In genomic region chr20:36496707-36497669, GRCh38 we compare ENCODE assay signal across 29 cellular contexts. TPM values are rescaled to one million over a fixed set of nuclear protein-coding genes. Genes with fewer than 3 reads are reported as not detected.
DNase-seq lines count a peak whose midpoint lies in the region; ATAC-seq and TF ChIP-seq lines count a peak whose summit lies in the region.
"Had no signal": no experiment of that assay in that cellular context is flagged by ENCODE, and none has a peak within 500 bp of the region (broad histone marks: within the 10 kb centered on the region; RNA-seq: fewer than 3 reads in every experiment).

No MANE protein-coding gene starts in this region.

- peak overlapping the region; percentile 41 for H3K4me3 Mint-ChIP-seq in neural crest cell
- H3K4me3 Mint-ChIP-seq: activated naive CD4-positive, alpha-beta T cell treated with anti-CD3 and anti-CD28 coated beads, Interleukin-2, amount 10 ng/mL, durations not matched to agents 7 days and 5 days; CD4-positive, alpha-beta T cell; dendritic cell treated with granulocyte-macrophage colony-stimulating factor and Interleukin-4, amounts not matched to agents 40 ng/mL and 50 ng/mL, for 4 days had no signal

- intact Hi-C loops in heart right ventricle (cut with DNase I) (loop anchor here in 2 of 10 donors (5.0 kb wide), 1 partner anchor 45 kb away; the partner anchor contains the start of gene MYL9 (in 2 of the 2)), heart left ventricle (cut with DNase I) (loop anchor here in 3 of 10 donors (5.0 kb wide), 2 partner anchors 35 to 45 kb away; partner anchors contain the start of gene MYL9 (in 2 of the 3))

- H3K27me3 ChIP-seq in heart right ventricle (no peaks in the 10 kb centered on the region), heart left ventricle (no peaks in the 10 kb centered on the region), thoracic aorta (replicated peaks; ENCODE audit: insufficient read depth) (no peaks in the 10 kb centered on the region)
- H3K27me3 ChIP-seq: transverse colon had no signal

- H3K27ac Mint-ChIP-seq in neural crest cell (ENCODE audit: unreplicated experiment): peak overlapping the region; percentile 35
- H3K27ac Mint-ChIP-seq: activated naive CD4-positive, alpha-beta T cell treated with anti-CD3 and anti-CD28 coated beads, Interleukin-2, amount 10 ng/mL, durations not matched to agents 7 days and 5 days; CD4-positive, alpha-beta T cell; dendritic cell treated with granulocyte-macrophage colony-stimulating factor and Interleukin-4, amounts not matched to agents 40 ng/mL and 50 ng/mL, for 4 days had no signal

- no peak for ATAC-seq in heart right ventricle
- ATAC-seq in heart left ventricle: no peak
- ATAC-seq in esophagus mucosa: peak; percentile 5
- no peak for ATAC-seq in thoracic aorta (ENCODE audit: insufficient number of reproducible peaks, low FRiP score, low read depth)
- ATAC-seq in GM18505 (IDR thresholded peaks at IDR 0.05; ENCODE audit: unreplicated experiment): no peak
- ATAC-seq in GM18868 (IDR thresholded peaks at IDR 0.05; ENCODE audit: unreplicated experiment): no peak
- ATAC-seq: PC-3; stimulated activated naive CD8-positive, alpha-beta T cell treated with anti-CD3 and anti-CD28 coated beads, Interleukin-15, Interleukin-2, amounts not matched to agents 100 U/mL and 50 U/mL, for 24 hours had no signal

- H3K36me3 ChIP-seq in heart right ventricle (peaks cover 0 to 77% (median 35%) of the 10 kb centered on the region in 9 donors), heart left ventricle (peaks cover 0 to 65% (median 58%) of the 10 kb centered on the region in 9 donors), thoracic aorta (peaks cover 46% of the 10 kb centered on the region)

- no peaks in the 10 kb centered on the region for H3K9me3 Mint-ChIP-seq in neural crest cell
- H3K9me3 Mint-ChIP-seq: activated naive CD4-positive, alpha-beta T cell treated with anti-CD3 and anti-CD28 coated beads, Interleukin-2, amount 10 ng/mL, durations not matched to agents 7 days and 5 days; CD4-positive, alpha-beta T cell; dendritic cell treated with granulocyte-macrophage colony-stimulating factor and Interleukin-4, amounts not matched to agents 40 ng/mL and 50 ng/mL, for 4 days had no signal

- TF ChIP-seq POLR2A in heart left ventricle (IDR thresholded peaks at IDR 0.05) (no peak), GM18505 (IDR thresholded peaks at IDR 0.05; ENCODE audit: borderline replicate concordance, extremely low read depth, insufficient read depth, insufficient read length) (no peak)

- H3K36me3 Mint-ChIP-seq in neural crest cell (ENCODE audit: low read depth): peaks cover 6% of the 10 kb centered on the region

- 91 to 92% methylated on average over 33 of the region's 33 CpGs for WGBS in heart right ventricle, 2 donors
- 91 to 92% (median 91%) methylated on average over 22 to 33 of the region's 33 CpGs for WGBS in heart left ventricle, 4 donors

- no peaks in the 10 kb centered on the region for H3K27me3 Mint-ChIP-seq in neural crest cell (ENCODE audit: low read depth)
- H3K27me3 Mint-ChIP-seq: activated naive CD4-positive, alpha-beta T cell treated with anti-CD3 and anti-CD28 coated beads, Interleukin-2, amount 10 ng/mL, durations not matched to agents 7 days and 5 days; CD4-positive, alpha-beta T cell; dendritic cell treated with granulocyte-macrophage colony-stimulating factor and Interleukin-4, amounts not matched to agents 40 ng/mL and 50 ng/mL, for 4 days had no signal

- TF ChIP-seq CTCF in heart right ventricle (IDR thresholded peaks at IDR 0.05) (no peak), heart left ventricle (IDR thresholded peaks at IDR 0.05) (no peak), neural crest cell (conservative IDR thresholded peaks at IDR 0.05) (no peak), thoracic aorta (IDR thresholded peaks at IDR 0.05) (no peak)

- DNase-seq in heart right ventricle (no peak), heart left ventricle (no peak), neural crest cell (ENCODE audit: low read depth, low spot score) (no peak), thoracic aorta (ENCODE audit: low spot score) (no peak)
- no peak for DNase-seq in activated CD8-positive, alpha-beta memory T cell treated with anti-CD3 and anti-CD28 coated beads, Interleukin-2, amount 50 U/mL, for 4 hours
- DNase-seq: activated CD4-positive, alpha-beta T cell treated with anti-CD3 and anti-CD28 coated beads for 48 hours; activated naive CD4-positive, alpha-beta T cell treated with anti-CD3 and anti-CD28 coated beads, Interleukin-2, amount 10 ng/mL, durations not matched to agents 7 days and 5 days; activated T-cell treated with anti-CD3 and anti-CD28 coated beads, Interleukin-2, amount 50 U/mL, for 48 hours; caudate nucleus; CD4-positive, alpha-beta T cell; Karpas-422; kidney; MV-4-11; NCI-H2171; NCI-H524 treated with DMSO at 0.1 percent for 48 hours; NK-92 treated with Interleukin-12 subunit alpha and Interleukin-12 subunit beta, amount 100 ng/mL, for 24 hours; PC-3; SHP77; stimulated activated naive CD8-positive, alpha-beta T cell treated with anti-CD3 and anti-CD28 coated beads, Interleukin-15, Interleukin-2, amounts not matched to agents 100 U/mL and 50 U/mL, for 24 hours; T-helper 9 cell; transverse colon had no signal

- no peaks in the 10 kb centered on the region for H3K9me3 ChIP-seq in heart right ventricle
- no peaks in the 10 kb centered on the region for H3K9me3 ChIP-seq in heart left ventricle
- no peaks in the 10 kb centered on the region for H3K9me3 ChIP-seq in thoracic aorta
- H3K9me3 ChIP-seq: prostate gland, transverse colon had no signal

- H3K4me1 Mint-ChIP-seq in neural crest cell: peaks cover 27% of the 10 kb centered on the region

- H3K4me3 ChIP-seq in heart right ventricle (no peak overlapping the region), heart left ventricle (no peak overlapping the region), thoracic aorta (no peak overlapping the region)
- H3K4me3 ChIP-seq: lung, prostate gland, transverse colon had no signal

- H3K27ac ChIP-seq in heart right ventricle (peak overlapping the region in 8 of 10 donors; percentile 66 to 88 (median 76)), heart left ventricle (peak overlapping the region in 5 of 12 donors; percentile 61 to 91 (median 71)), thoracic aorta (peak overlapping the region; percentile 52 to 62)
- H3K27ac ChIP-seq: prostate gland, transverse colon, VCaP had no signal

- H3K4me1 ChIP-seq in heart right ventricle (peaks cover 25 to 78% (median 52%) of the 10 kb centered on the region in 9 donors), heart left ventricle (peaks cover 5 to 78% (median 45%) of the 10 kb centered on the region in 12 donors), thoracic aorta (ENCODE audit: control insufficient read depth in 1 of 2, low read depth in 2 of 2) (peaks cover 34 to 69% of the 10 kb centered on the region in 2 donors)

RNA-seq across cellular contexts. Expression of gene MYL9, which starts 44.3 kb away (rescaled TPM):
- 1,000 to 10,000 TPM; 1,611 to 2,234 (median 1,868) TPM for total RNA-seq in heart right ventricle
- polyA plus RNA-seq in heart right ventricle: 1,000 to 10,000 TPM in 1 of 2 donors, 100 to 1,000 TPM in 1; 755 to 2,519 TPM
- total RNA-seq in heart left ventricle: 1,000 to 10,000 TPM in 7 of 9 donors, 100 to 1,000 TPM in 2; 521 to 2,387 (median 1,751) TPM
- 1,000 to 10,000 TPM in 1 of 2 donors, 100 to 1,000 TPM in 1; 452 to 1,748 TPM for polyA plus RNA-seq in heart left ventricle
- 28.8 TPM for total RNA-seq in esophagus mucosa
- total RNA-seq in neural crest cell: 19.7 and 19.8 TPM in 2 replicates
- 1,000 to 10,000 TPM in 1 of 2 donors, 100 to 1,000 TPM in 1; 531 to 1,491 TPM for total RNA-seq in thoracic aorta
- total RNA-seq: CD4-positive, alpha-beta T cell had no signal
- polyA plus RNA-seq: neural cell had no signal

Comparison
In these comparisons a context has a peak if more than half of its experiments do, and no peak if none do; other contexts are left out.
1. RNA of gene MYL9, which starts 44.3 kb away (total RNA-seq): 1,611 to 2,234 TPM in heart right ventricle, 521 to 2,387 TPM in heart left ventricle and 531 to 1,491 TPM in thoracic aorta; 28.8 TPM in esophagus mucosa (single experiment) and 19.7 to 19.8 TPM in neural crest cell; every median in the first group is over 10 times any median in the second.